ENCODE assay signal across 8 cellular contexts in the genomic region with DNA sequence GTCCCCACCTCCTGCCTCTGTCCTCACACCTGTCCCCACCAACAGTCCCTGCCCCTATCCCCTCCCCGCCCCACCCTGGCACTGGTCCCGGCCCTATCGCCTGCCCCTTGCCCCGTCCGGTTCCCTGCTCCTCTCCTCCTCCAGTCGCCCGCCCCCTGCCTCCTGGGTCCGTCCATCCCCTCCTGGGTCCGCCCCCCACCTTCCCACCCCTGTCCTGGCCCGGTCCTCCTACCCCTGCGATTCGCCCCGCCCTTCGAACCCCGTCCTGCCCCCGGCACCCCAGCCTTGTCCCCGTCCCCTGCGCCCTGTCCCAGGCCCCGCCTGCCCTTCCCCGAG. TPM values are rescaled to one million over a fixed set of nuclear protein-coding genes. Genes with fewer than 3 reads are reported as not detected.
DNase-seq lines count a peak whose midpoint lies in the region; ATAC-seq and TF ChIP-seq lines count a peak whose summit lies in the region.

No MANE protein-coding gene starts in this region.

- peak overlapping the region; percentile 62 for H3K27ac Mint-ChIP-seq in activated CD4-positive, alpha-beta T cell treated with anti-CD3 and anti-CD28 coated beads, Interleukin-2, amount 10 ng/mL, durations not matched to agents 7 days and 5 days
- H3K27ac Mint-ChIP-seq in brain = peak overlapping the region in 4 of 5 experiments; percentile 40 to 93 (median 76)
- peak overlapping the region; percentile 62 for H3K27ac Mint-ChIP-seq in type B pancreatic cell

- H3K27me3 Mint-ChIP-seq in activated CD4-positive, alpha-beta T cell treated with anti-CD3 and anti-CD28 coated beads, Interleukin-2, amount 10 ng/mL, durations not matched to agents 7 days and 5 days = no peaks in the 10 kb centered on the region
- H3K27me3 Mint-ChIP-seq in brain (peaks cover 8% of the 10 kb centered on the region), type B pancreatic cell (no peaks in the 10 kb centered on the region)

- H3K9ac ChIP-seq in liver (ENCODE audit: low read depth in 1 of 2, low read length in 2 of 2) = peak overlapping the region; percentile 42 to 54

- H3K4me3 ChIP-seq in liver (ENCODE audit: low read depth in 1 of 3, low read length in 3 of 3) = peak overlapping the region; percentile 62 to 98 (median 69)

- peaks cover 9 to 41% (median 33%) of the 10 kb centered on the region in 4 donors for H3K4me1 ChIP-seq in liver (ENCODE audit: control insufficient read depth in 4 of 4, insufficient read depth in 4 of 4, low read length in 3 of 4)

- H3K36me3 Mint-ChIP-seq in activated CD4-positive, alpha-beta T cell treated with anti-CD3 and anti-CD28 coated beads, Interleukin-2, amount 10 ng/mL, durations not matched to agents 7 days and 5 days (ENCODE audit: low read depth) = peaks cover 17% of the 10 kb centered on the region
- H3K36me3 Mint-ChIP-seq in brain (peaks cover 41% of the 10 kb centered on the region), type B pancreatic cell (peaks cover 9% of the 10 kb centered on the region)

- POLR2A ChIA-PET in activated CD4-positive, alpha-beta T cell treated with anti-CD3 and anti-CD28 coated beads, Interleukin-2, amount 10 ng/mL, durations not matched to agents 7 days and 5 days (lab: Charles Lee) = no interaction called here

- peaks cover 19% of the 10 kb centered on the region for H3K4me1 Mint-ChIP-seq in activated CD4-positive, alpha-beta T cell treated with anti-CD3 and anti-CD28 coated beads, Interleukin-2, amount 10 ng/mL, durations not matched to agents 7 days and 5 days
- H3K4me1 Mint-ChIP-seq in brain (peaks cover 19% of the 10 kb centered on the region), type B pancreatic cell (ENCODE audit: unreplicated experiment) (no peaks in the 10 kb centered on the region)

- no peaks in the 10 kb centered on the region for H3K27me3 ChIP-seq in liver (ENCODE audit: control insufficient read depth in 4 of 4, insufficient read depth in 4 of 4, low read length in 3 of 4)

- peak overlapping the region; percentile 85 for H3K4me3 Mint-ChIP-seq in activated CD4-positive, alpha-beta T cell treated with anti-CD3 and anti-CD28 coated beads, Interleukin-2, amount 10 ng/mL, durations not matched to agents 7 days and 5 days
- H3K4me3 Mint-ChIP-seq in brain (peak overlapping the region; percentile 85 to 90 (median 86)), type B pancreatic cell (peak overlapping the region; percentile 87)

- DNase-seq in activated CD4-positive, alpha-beta T cell treated with anti-CD3 and anti-CD28 coated beads, Interleukin-2, amount 10 ng/mL, durations not matched to agents 7 days and 5 days = no peak
- no peak for DNase-seq in activated CD4-positive, alpha-beta T cell treated with anti-CD3 and anti-CD28 coated beads for 4 hours
- no peak for DNase-seq in type B pancreatic cell (ENCODE audit: extremely low spot score, unreplicated experiment)
- no peak for DNase-seq in GOT3 (lab: John Stamatoyannopoulos, UW)
- no peak for DNase-seq in GM20000 (ENCODE audit: low spot score)

- no peak for TF ChIP-seq RAD21 in liver (IDR thresholded peaks at IDR 0.05)

- no peak for ATAC-seq in HG03378 (IDR thresholded peaks at IDR 0.05; ENCODE audit: unreplicated experiment)

- H3K27ac ChIP-seq in liver (ENCODE audit: low read depth in 1 of 2, low read length in 2 of 2) = peak overlapping the region; percentile 86 to 97

- H3K9me3 Mint-ChIP-seq in activated CD4-positive, alpha-beta T cell treated with anti-CD3 and anti-CD28 coated beads, Interleukin-2, amount 10 ng/mL, durations not matched to agents 7 days and 5 days = no peaks in the 10 kb centered on the region
- peaks cover 0 to 11% (median 6%) of the 10 kb centered on the region in 5 experiments for H3K9me3 Mint-ChIP-seq in brain
- H3K9me3 Mint-ChIP-seq in type B pancreatic cell = peaks cover 6% of the 10 kb centered on the region

- H3K36me3 ChIP-seq in liver (ENCODE audit: control insufficient read depth in 4 of 4, insufficient read depth in 3 of 4, low read depth in 1 of 4, low read length in 3 of 4) = peaks cover 10 to 25% (median 11%) of the 10 kb centered on the region in 4 donors

- CTCF ChIA-PET in activated CD4-positive, alpha-beta T cell treated with anti-CD3 and anti-CD28 coated beads, Interleukin-2, amount 10 ng/mL, durations not matched to agents 7 days and 5 days (lab: Charles Lee) = interaction anchor here (0.9 kb wide), 1 partner anchor 16 kb away, joined by 3 read pairs; no protein-coding TSS in a partner anchor

- 2% methylated on average over 20 of the region's 20 CpGs for WGBS in liver

- TF ChIP-seq CTCF in brain (conservative IDR thresholded peaks at IDR 0.05) (no peak), liver (IDR thresholded peaks at IDR 0.05; ENCODE audit: low read depth, low read length, missing input control) (no peak), type B pancreatic cell (conservative IDR thresholded peaks at IDR 0.05) (no peak), GM20000 (IDR thresholded peaks at IDR 0.05; ENCODE audit: extremely low read depth, missing control alignments) (no peak)

- H3K9me3 ChIP-seq in liver (ENCODE audit: control insufficient read depth in 4 of 4, low read length in 3 of 4) = no peaks in the 10 kb centered on the region

TF ChIP-seq in liver, 16 proteins besides CTCF, POLR2A, EP300 and RAD21 (continues in another document):
- TF ChIP-seq GABPA (IDR thresholded peaks at IDR 0.05 in 1 of 2, conservative IDR thresholded peaks at IDR 0.05 in 1 of 2) (no peak), FOXA2 (IDR thresholded peaks at IDR 0.05) (no peak), RXRA (IDR thresholded peaks at IDR 0.05) (no peak), TAF1 (conservative IDR thresholded peaks at IDR 0.05) (no peak), YY1 (IDR thresholded peaks at IDR 0.05) (no peak), EGR1 (IDR thresholded peaks at IDR 0.05; ENCODE audit: low read depth in 2 of 2) (no peak), JUND (IDR thresholded peaks at IDR 0.05) (no peak), FOXA1 (IDR thresholded peaks at IDR 0.05) (no peak), SP1 (IDR thresholded peaks at IDR 0.05) (no peak)
- TF ChIP-seq, protein P1, sequence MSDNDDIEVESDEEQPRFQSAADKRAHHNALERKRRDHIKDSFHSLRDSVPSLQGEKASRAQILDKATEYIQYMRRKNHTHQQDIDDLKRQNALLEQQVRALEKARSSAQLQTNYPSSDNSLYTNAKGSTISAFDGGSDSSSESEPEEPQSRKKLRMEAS (IDR thresholded peaks at IDR 0.05) = no peak
- TF ChIP-seq, protein P2, sequence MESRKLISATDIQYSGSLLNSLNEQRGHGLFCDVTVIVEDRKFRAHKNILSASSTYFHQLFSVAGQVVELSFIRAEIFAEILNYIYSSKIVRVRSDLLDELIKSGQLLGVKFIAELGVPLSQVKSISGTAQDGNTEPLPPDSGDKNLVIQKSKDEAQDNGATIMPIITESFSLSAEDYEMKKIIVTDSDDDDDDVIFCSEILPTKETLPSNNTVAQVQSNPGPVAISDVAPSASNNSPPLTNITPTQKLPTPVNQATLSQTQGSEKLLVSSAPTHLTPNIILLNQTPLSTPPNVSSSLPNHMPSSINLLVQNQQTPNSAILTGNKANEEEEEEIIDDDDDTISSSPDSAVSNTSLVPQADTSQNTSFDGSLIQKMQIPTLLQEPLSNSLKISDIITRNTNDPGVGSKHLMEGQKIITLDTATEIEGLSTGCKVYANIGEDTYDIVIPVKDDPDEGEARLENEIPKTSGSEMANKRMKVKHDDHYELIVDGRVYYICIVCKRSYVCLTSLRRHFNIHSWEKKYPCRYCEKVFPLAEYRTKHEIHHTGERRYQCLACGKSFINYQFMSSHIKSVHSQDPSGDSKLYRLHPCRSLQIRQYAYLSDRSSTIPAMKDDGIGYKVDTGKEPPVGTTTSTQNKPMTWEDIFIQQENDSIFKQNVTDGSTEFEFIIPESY (IDR thresholded peaks at IDR 0.05) = no peak

RNA-seq across cellular contexts. Expression of a gene that starts 0.4 kb away (rescaled TPM):
- 100 to 1,000 TPM; 290 to 291 TPM for total RNA-seq in activated CD4-positive, alpha-beta T cell treated with anti-CD3 and anti-CD28 coated beads, Interleukin-2, amount 10 ng/mL, durations not matched to agents 7 days and 5 days
- polyA plus RNA-seq in brain (ENCODE audit: insufficient read depth, low read depth, low replicate concordance) (974 TPM), liver (100 to 1,000 TPM; 289 to 513 TPM)
- total RNA-seq in liver (100 to 1,000 TPM; 123 to 248 TPM), type B pancreatic cell (ENCODE audit: low replicate concordance) (324 and 342 TPM in 2 replicates)

RNA-seq across cellular contexts. Expression of a gene that starts 13.6 kb away (rescaled TPM):
- total RNA-seq in activated CD4-positive, alpha-beta T cell treated with anti-CD3 and anti-CD28 coated beads, Interleukin-2, amount 10 ng/mL, durations not matched to agents 7 days and 5 days = 10 to 100 TPM; 12.4 to 14.4 TPM
- polyA plus RNA-seq in brain (ENCODE audit: insufficient read depth, low read depth, low replicate concordance) = 0.93 TPM
- total RNA-seq in liver = 1 to 10 TPM; 4.0 to 8.1 TPM
- polyA plus RNA-seq in liver = 1 to 10 TPM; 2.4 to 3.9 TPM
- total RNA-seq in type B pancreatic cell (ENCODE audit: low replicate concordance) = 18.4 and 29.1 TPM in 2 replicates

RNA-seq across cellular contexts. Expression of a gene that starts 16.5 kb away (rescaled TPM):
- total RNA-seq in activated CD4-positive, alpha-beta T cell treated with anti-CD3 and anti-CD28 coated beads, Interleukin-2, amount 10 ng/mL, durations not matched to agents 7 days and 5 days = 10 to 100 TPM; 90.1 to 99.4 TPM
- 259 TPM for polyA plus RNA-seq in brain (ENCODE audit: insufficient read depth, low read depth, low replicate concordance)
- 10 to 100 TPM; 23.2 to 40.4 TPM for total RNA-seq in liver
- polyA plus RNA-seq in liver = 10 to 100 TPM; 44.2 to 83.1 TPM
- total RNA-seq in type B pancreatic cell (ENCODE audit: low replicate concordance) = 176 and 199 TPM in 2 replicates

RNA-seq across cellular contexts. Expression of a gene that starts 20.6 kb away (rescaled TPM):
- 10 to 100 TPM; 39.4 to 49.4 TPM for total RNA-seq in activated CD4-positive, alpha-beta T cell treated with anti-CD3 and anti-CD28 coated beads, Interleukin-2, amount 10 ng/mL, durations not matched to agents 7 days and 5 days
- polyA plus RNA-seq in brain (ENCODE audit: insufficient read depth, low read depth, low replicate concordance) = 36.2 TPM
- 10 to 100 TPM in 1 of 2 donors, 1 to 10 TPM in 1; 7.5 to 14.9 TPM for total RNA-seq in liver
- polyA plus RNA-seq in liver = 1 to 10 TPM; 4.7 to 6.1 TPM
- total RNA-seq in type B pancreatic cell (ENCODE audit: low replicate concordance) = 19.4 and 22.3 TPM in 2 replicates

RNA-seq across cellular contexts. Expression of a gene that starts 23.5 kb away (rescaled TPM):
- total RNA-seq in activated CD4-positive, alpha-beta T cell treated with anti-CD3 and anti-CD28 coated beads, Interleukin-2, amount 10 ng/mL, durations not matched to agents 7 days and 5 days = 1 to 10 TPM; 4.0 to 4.1 TPM
- polyA plus RNA-seq in brain (ENCODE audit: insufficient read depth, low read depth, low replicate concordance) (10.5 TPM), liver (1 to 10 TPM in 1 of 2 donors, under 1 TPM in 1; 0.61 to 1.0 TPM)
- total RNA-seq in liver (1 to 10 TPM in 1 of 2 donors, under 1 TPM in 1; 0.56 to 2.3 TPM), type B pancreatic cell (ENCODE audit: low replicate concordance) (3.2 and 3.6 TPM in 2 replicates)
